Comparison of ENCODE assay signal across 18 cellular contexts in the genomic region with DNA sequence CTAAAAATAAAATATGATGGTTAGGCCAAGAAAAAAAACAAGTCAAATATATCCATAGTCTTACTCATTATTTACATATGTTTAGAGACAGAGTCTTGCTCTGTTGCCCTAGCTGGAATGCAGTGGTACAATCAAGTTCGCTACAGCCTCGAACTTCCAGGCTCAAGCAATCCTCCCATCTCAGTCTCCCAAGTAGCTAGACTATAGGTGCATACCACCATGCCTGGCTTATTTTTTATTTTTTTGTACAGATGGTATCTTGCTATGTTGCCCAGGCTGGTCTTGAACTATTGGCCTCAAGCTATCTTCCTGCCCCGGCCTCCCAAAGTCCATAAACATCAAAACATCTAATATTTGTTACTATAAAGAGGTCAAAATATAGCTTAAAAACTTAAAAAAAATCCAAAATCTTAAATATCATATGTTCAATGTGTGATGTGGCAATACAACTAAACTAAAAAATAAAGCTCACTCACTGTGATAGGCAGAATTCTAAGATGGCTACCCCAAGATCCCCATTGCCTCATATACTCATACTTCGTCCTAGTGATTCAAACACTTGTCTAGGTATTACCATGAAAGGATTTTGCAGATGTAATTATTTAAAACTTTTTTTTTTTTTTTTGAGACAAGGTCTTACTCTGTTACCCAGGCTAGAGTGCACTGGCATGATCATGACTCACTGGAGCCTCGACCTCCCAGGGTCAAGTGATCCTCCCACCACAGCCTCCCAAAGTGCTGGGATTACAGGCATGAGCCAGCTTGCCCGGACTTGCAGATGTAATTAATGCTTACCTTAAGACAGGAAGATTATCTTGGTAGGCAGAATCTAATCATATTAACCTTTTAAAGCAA. TPM values are rescaled to one million over a fixed set of nuclear protein-coding genes. Genes with fewer than 3 reads are reported as not detected.
DNase-seq lines count a peak whose midpoint lies in the region; ATAC-seq, FAIRE-seq and TF ChIP-seq lines count a peak whose summit lies in the region.
"Had no signal": no experiment of that assay in that cellular context is flagged by ENCODE, and none has a peak within 500 bp of the region (broad histone marks: within the 10 kb centered on the region; RNA-seq: fewer than 3 reads in every experiment).

No MANE protein-coding gene starts in this region.

- no peaks in the 10 kb centered on the region for H3K9me3 Mint-ChIP-seq in activated T-cell treated with anti-CD3 and anti-CD28 coated beads, Interleukin-2, amount 50 U/mL, for 24 hours
- H3K9me3 Mint-ChIP-seq: activated naive CD8-positive, alpha-beta T cell treated with anti-CD3 and anti-CD28 coated beads, Interleukin-2, amount 10 ng/mL, durations not matched to agents 7 days and 5 days had no signal

- no peak overlapping the region for H3K9ac ChIP-seq in keratinocyte (ENCODE audit: control insufficient read depth, extremely low read depth, insufficient read depth, low read length)

- H3K27me3 ChIP-seq in keratinocyte (ENCODE audit: control insufficient read depth, extremely low read depth, insufficient read depth, low read length), result no peaks in the 10 kb centered on the region
- H3K27me3 ChIP-seq: BE2C, colonic mucosa, esophagus muscularis mucosa had no signal

- peaks cover 28% of the 10 kb centered on the region for H3K4me1 ChIP-seq in keratinocyte (ENCODE audit: control insufficient read depth, extremely low read depth, insufficient read depth, low read length)
- H3K4me1 ChIP-seq: BE2C had no signal

- H3K79me2 ChIP-seq in keratinocyte (ENCODE audit: control insufficient read depth, insufficient read depth, low read length), result no peaks in the 10 kb centered on the region

- dilution Hi-C loops in keratinocyte (cut with MboI; ENCODE audit: extremely low pct_ligation_motif_present, low sequenced_read_pairs), result no loop called here

- TF ChIP-seq CTCF in keratinocyte (optimal IDR thresholded peaks at IDR 0.05 in 1 of 3, IDR thresholded peaks at IDR 0.05 in 1 of 3, conservative IDR thresholded peaks at IDR 0.05 in 1 of 3; ENCODE audit: extremely low read depth in 1 of 3, insufficient read depth in 2 of 3, low read length in 3 of 3), result no peak

- no peaks in the 10 kb centered on the region for H4K20me1 ChIP-seq in keratinocyte (ENCODE audit: control insufficient read depth, extremely low read depth, insufficient read depth, low read length)

- H2AFZ ChIP-seq in keratinocyte (ENCODE audit: control insufficient read depth, low read length), result no peak overlapping the region

- no peaks in the 10 kb centered on the region for H3K9me1 ChIP-seq in keratinocyte (ENCODE audit: control insufficient read depth, extremely low read depth, insufficient read depth, low read length)

- intact Hi-C loops in posterior vena cava (cut with DNase I), result no loop called here

- peaks cover 86% of the 10 kb centered on the region for H3K36me3 Mint-ChIP-seq in activated T-cell treated with anti-CD3 and anti-CD28 coated beads, Interleukin-2, amount 50 U/mL, for 24 hours (ENCODE audit: low read depth)

- peak; percentile 80 for DNase-seq in Daoy (ENCODE audit: low read depth)
- peak; percentile 32 for DNase-seq in LoVo (ENCODE audit: low spot score)
- peak; percentile 92 for DNase-seq in amniotic epithelial cell (ENCODE audit: low read depth)
- DNase-seq in keratinocyte (ENCODE audit: low read depth, low spot score), result peak; percentile 77
- no peak for DNase-seq in posterior vena cava (ENCODE audit: low spot score)
- no peak for DNase-seq in cortex of kidney (lab: John Stamatoyannopoulos, UW)
- DNase-seq in activated T-cell treated with anti-CD3 and anti-CD28 coated beads, Interleukin-2, amount 50 U/mL, for 24 hours, result no peak
- DNase-seq: activated CD8-positive, alpha-beta memory T cell treated with anti-CD3 and anti-CD28 coated beads, Interleukin-2, amount 50 U/mL, for 4 hours; activated naive CD8-positive, alpha-beta T cell treated with anti-CD3 and anti-CD28 coated beads, Interleukin-2, amount 10 ng/mL, durations not matched to agents 7 days and 5 days; BE2C; colonic mucosa; NCI-H1105; NCI-H526 treated with DMSO at 0.1 percent for 48 hours; SHP77 treated with DMSO at 0.1 percent for 48 hours; stimulated activated CD4-positive, alpha-beta T cell treated with anti-CD3 and anti-CD28 coated beads, Interleukin-4, amount 100 ng/mL, for 1 hour; stimulated activated naive CD4-positive, alpha-beta T cell treated with Interleukin-2 at 50 U/mL for 16 hours had no signal

- H3K4me2 ChIP-seq in keratinocyte (ENCODE audit: control insufficient read depth, extremely low read depth, insufficient read depth, low read depth, low read length), result peak overlapping the region; percentile 50

- no peak overlapping the region for H3K27ac Mint-ChIP-seq in activated T-cell treated with anti-CD3 and anti-CD28 coated beads, Interleukin-2, amount 50 U/mL, for 24 hours
- H3K27ac Mint-ChIP-seq: activated naive CD8-positive, alpha-beta T cell treated with anti-CD3 and anti-CD28 coated beads, Interleukin-2, amount 10 ng/mL, durations not matched to agents 7 days and 5 days had no signal

- H3K9me3 ChIP-seq in keratinocyte (ENCODE audit: control insufficient read depth, low read depth, low read length), result no peaks in the 10 kb centered on the region
- H3K9me3 ChIP-seq: BE2C, colonic mucosa, esophagus muscularis mucosa had no signal

- ATAC-seq in GM21619 (IDR thresholded peaks at IDR 0.05; ENCODE audit: unreplicated experiment), result no peak

- no peaks in the 10 kb centered on the region for H3K27me3 Mint-ChIP-seq in activated T-cell treated with anti-CD3 and anti-CD28 coated beads, Interleukin-2, amount 50 U/mL, for 24 hours
- H3K27me3 Mint-ChIP-seq: activated naive CD8-positive, alpha-beta T cell treated with anti-CD3 and anti-CD28 coated beads, Interleukin-2, amount 10 ng/mL, durations not matched to agents 7 days and 5 days had no signal

- H3K4me3 Mint-ChIP-seq in activated T-cell treated with anti-CD3 and anti-CD28 coated beads, Interleukin-2, amount 50 U/mL, for 24 hours, result no peak overlapping the region
- H3K4me3 Mint-ChIP-seq: activated naive CD8-positive, alpha-beta T cell treated with anti-CD3 and anti-CD28 coated beads, Interleukin-2, amount 10 ng/mL, durations not matched to agents 7 days and 5 days had no signal

- peak overlapping the region; percentile 13 for H3K27ac ChIP-seq in keratinocyte (ENCODE audit: control insufficient read depth, insufficient read depth, low read length)
- H3K27ac ChIP-seq: colonic mucosa, esophagus muscularis mucosa had no signal

- H3K4me3 ChIP-seq in keratinocyte (ENCODE audit: control insufficient read depth in 2 of 3, extremely low read depth in 1 of 3, insufficient read depth in 2 of 3, low read depth in 1 of 3, low read length in 3 of 3), result no peak overlapping the region
- H3K4me3 ChIP-seq: colonic mucosa, esophagus muscularis mucosa had no signal

- no peak for FAIRE-seq in keratinocyte (lab: Jason Lieb, UNC)

- H3K36me3 ChIP-seq in keratinocyte (ENCODE audit: control insufficient read depth in 2 of 2, extremely low read depth in 1 of 2, insufficient read depth in 2 of 2, low read length in 2 of 2), result peaks cover 1 to 3% of the 10 kb centered on the region in 2 experiments
- H3K36me3 ChIP-seq: colonic mucosa had no signal

- no peaks in the 10 kb centered on the region for H3K4me1 Mint-ChIP-seq in activated T-cell treated with anti-CD3 and anti-CD28 coated beads, Interleukin-2, amount 50 U/mL, for 24 hours (ENCODE audit: low read depth)
- H3K4me1 Mint-ChIP-seq: activated naive CD8-positive, alpha-beta T cell treated with anti-CD3 and anti-CD28 coated beads, Interleukin-2, amount 10 ng/mL, durations not matched to agents 7 days and 5 days had no signal

RNA-seq across cellular contexts. Expression of gene C2CD3, which starts 35.9 kb away (rescaled TPM):
- total RNA-seq in Daoy (2014; rRNA removed; shearing (Covaris generic)), result 7.7 and 21.9 TPM in 2 replicates
- 6.7 to 9.8 TPM (median 9.3 TPM) in 3 replicates for polyA plus RNA-seq in keratinocyte
- 3.3 TPM for polyA plus RNA-seq in keratinocyte (2011; ENCODE audit: low read depth)
- 4.4 and 7.2 TPM in 2 replicates for polyA plus RNA-seq in keratinocyte (2011; cell fraction: cytosol; rRNA removed)
- polyA plus RNA-seq in keratinocyte (2011; cell fraction: nucleus; rRNA removed), result 15.4 and 20.4 TPM in 2 replicates
- polyA plus RNA-seq in keratinocyte (2012; ENCODE audit: low replicate concordance), result 6.5 and 7.3 TPM in 2 replicates
- 22.1 to 30.1 TPM (median 26.9 TPM) in 3 replicates for polyA minus RNA-seq in keratinocyte
- polyA minus RNA-seq in keratinocyte (2011; cell fraction: cytosol; rRNA and poly(A)+ RNA removed), result 12.7 TPM
- 20.9 and 35.4 TPM in 2 replicates for polyA minus RNA-seq in keratinocyte (2011; cell fraction: nucleus; rRNA and poly(A)+ RNA removed)
- 10 to 100 TPM; 14.5 to 16.9 TPM for total RNA-seq in posterior vena cava

RNA-seq across cellular contexts. Expression of gene PPME1, which starts 36.2 kb away (rescaled TPM):
- total RNA-seq in Daoy (2014; rRNA removed; shearing (Covaris generic)), result 68.9 and 121 TPM in 2 replicates
- 31.7 to 55.6 TPM (median 34.0 TPM) in 3 replicates for polyA plus RNA-seq in keratinocyte
- 53.6 TPM for polyA plus RNA-seq in keratinocyte (2011; ENCODE audit: low read depth)
- 54.7 and 58.1 TPM in 2 replicates for polyA plus RNA-seq in keratinocyte (2011; cell fraction: cytosol; rRNA removed)
- polyA plus RNA-seq in keratinocyte (2011; cell fraction: nucleus; rRNA removed), result 78.3 and 89.4 TPM in 2 replicates
- 31.4 and 41.8 TPM in 2 replicates for polyA plus RNA-seq in keratinocyte (2012; ENCODE audit: low replicate concordance)
- 42.2 to 51.6 TPM (median 49.1 TPM) in 3 replicates for polyA minus RNA-seq in keratinocyte
- 50.3 TPM for polyA minus RNA-seq in keratinocyte (2011; cell fraction: cytosol; rRNA and poly(A)+ RNA removed)
- 58.2 and 69.4 TPM in 2 replicates for polyA minus RNA-seq in keratinocyte (2011; cell fraction: nucleus; rRNA and poly(A)+ RNA removed)
- 10 to 100 TPM; 30.0 to 34.0 TPM for total RNA-seq in posterior vena cava

Comparison
In these comparisons a context has a peak if more than half of its experiments do, and no peak if none do; other contexts are left out.
1. DNase-seq: peak in Daoy (single experiment), LoVo (single experiment), amniotic epithelial cell (single experiment) and keratinocyte (single experiment); none in posterior vena cava (single experiment), cortex of kidney (single experiment) and activated T-cell treated with anti-CD3 and anti-CD28 coated beads, Interleukin-2, amount 50 U/mL, for 24 hours (single experiment).